In genomic region chr2:12175323-12175722, GRCh38 we compare ENCODE assay signal across 17 cellular contexts.
DNase-seq lines count a peak whose midpoint lies in the region; ATAC-seq, FAIRE-seq and TF ChIP-seq lines count a peak whose summit lies in the region.
"Had no signal": no experiment of that assay in that cellular context is flagged by ENCODE, and none has a peak within 500 bp of the region (broad histone marks: within the 10 kb centered on the region; RNA-seq: fewer than 3 reads in every experiment).

No MANE protein-coding gene starts in this region.

- no peaks in the 10 kb centered on the region for H3K9me3 ChIP-seq in OCI-LY1 (ENCODE audit: low read length)
- H3K9me3 ChIP-seq in K562 (replicated peaks; ENCODE audit: control insufficient read depth, insufficient read depth, low read depth, low read length), result no peaks in the 10 kb centered on the region
- H3K9me3 ChIP-seq: Caco-2 had no signal

- no peaks in the 10 kb centered on the region for H3K9me2 ChIP-seq in OCI-LY1 (ENCODE audit: low read depth, low read length)

- H3K4me1 Mint-ChIP-seq in activated naive CD4-positive, alpha-beta T cell treated with anti-CD3 and anti-CD28 coated beads, Interleukin-2, amount 10 ng/mL, durations not matched to agents 7 days and 5 days, result peaks cover 58% of the 10 kb centered on the region

- H3K79me2 ChIP-seq in OCI-LY1 (ENCODE audit: insufficient read depth, low read length), result no peaks in the 10 kb centered on the region
- H3K79me2 ChIP-seq in K562 (ENCODE audit: control insufficient read depth, insufficient read depth, low read length), result no peaks in the 10 kb centered on the region

- in situ Hi-C loops in K562 (cut with MboI), result no loop called here

- FAIRE-seq in K562 (lab: Jason Lieb, UNC), result no peak
- FAIRE-seq: GM12892 had no signal

- peaks cover 3% of the 10 kb centered on the region for H3K9me3 Mint-ChIP-seq in activated naive CD4-positive, alpha-beta T cell treated with anti-CD3 and anti-CD28 coated beads, Interleukin-2, amount 10 ng/mL, durations not matched to agents 7 days and 5 days
- H3K9me3 Mint-ChIP-seq: CD8-positive, alpha-beta T cell; H9 had no signal

- peaks cover 5% of the 10 kb centered on the region for H3K36me3 Mint-ChIP-seq in activated naive CD4-positive, alpha-beta T cell treated with anti-CD3 and anti-CD28 coated beads, Interleukin-2, amount 10 ng/mL, durations not matched to agents 7 days and 5 days
- H3K36me3 Mint-ChIP-seq: CD8-positive, alpha-beta T cell had no signal

- POLR2A ChIA-PET in K562 (lab: Yijun Ruan, JAX), result no interaction called here

- H3K27ac ChIP-seq in OCI-LY1 (ENCODE audit: low read depth, low read length, poor library complexity, severe bottlenecking) (peak overlapping the region; percentile 85), K562 (ENCODE audit: extremely low read depth, low read depth, low read length) (no peak overlapping the region)

- 55% methylated on average over 2 of the region's 2 CpGs for WGBS in K562 (ENCODE audit: insufficient coverage, low coverage, missing lambda C conversion rate)

- H3K27me3 ChIP-seq in OCI-LY1 (ENCODE audit: insufficient read depth, low read length), result no peaks in the 10 kb centered on the region
- no peaks in the 10 kb centered on the region for H3K27me3 ChIP-seq in K562 (ENCODE audit: control insufficient read depth in 2 of 2, insufficient read depth in 2 of 2, low read length in 2 of 2)

- TF ChIP-seq CTCF in OCI-LY1 (IDR thresholded peaks at IDR 0.05; ENCODE audit: low read length) (no peak), K562 (IDR thresholded peaks at IDR 0.05 in 2 of 3, conservative IDR thresholded peaks at IDR 0.05 in 1 of 3; ENCODE audit: insufficient read depth in 2 of 3, low read depth in 1 of 3, low read length in 3 of 3) (no peak)

- no peaks in the 10 kb centered on the region for H4K20me1 ChIP-seq in OCI-LY1 (ENCODE audit: insufficient read depth, low read length)
- H4K20me1 ChIP-seq in K562 (replicated peaks; ENCODE audit: control insufficient read depth, insufficient read depth, low read length), result no peaks in the 10 kb centered on the region

- TF ChIP-seq EP300 in K562 (IDR thresholded peaks at IDR 0.05; ENCODE audit: low read length), result no peak

- peak overlapping the region; percentile 24 for H3K27ac Mint-ChIP-seq in activated naive CD4-positive, alpha-beta T cell treated with anti-CD3 and anti-CD28 coated beads, Interleukin-2, amount 10 ng/mL, durations not matched to agents 7 days and 5 days
- H3K27ac Mint-ChIP-seq: H9 had no signal

- no peak for TF ChIP-seq RAD21 in K562 (CRISPR knock-in tag; conservative IDR thresholded peaks at IDR 0.05 in 1 of 2, IDR thresholded peaks at IDR 0.05 in 1 of 2)

- no peaks in the 10 kb centered on the region for H3K9me1 ChIP-seq in K562 (ENCODE audit: control insufficient read depth, insufficient read depth, low read length)

- ATAC-seq in K562 (no peak), GM21529 (IDR thresholded peaks at IDR 0.05; ENCODE audit: unreplicated experiment) (no peak)
- ATAC-seq: CD8-positive, alpha-beta T cell had no signal

- CTCF ChIA-PET in activated naive CD4-positive, alpha-beta T cell treated with anti-CD3 and anti-CD28 coated beads, Interleukin-2, amount 10 ng/mL, durations not matched to agents 7 days and 5 days (lab: Charles Lee), result no interaction called here
- CTCF ChIA-PET in K562 (lab: Yijun Ruan, JAX; ENCODE audit: low intra/inter-chr PET ratio), result no interaction called here

- TF ChIP-seq POLR2A in K562 (conservative IDR thresholded peaks at IDR 0.05), result no peak

- H3K4me3 ChIP-seq in OCI-LY1 (ENCODE audit: low read depth, low read length, poor library complexity, severe bottlenecking), result no peak overlapping the region
- H3K4me3 ChIP-seq in K562, result no peak overlapping the region

- intact Hi-C loops in K562 (cut with micrococcal nuclease), result loop anchor here (10.0 kb wide), 1 partner anchor 259 kb away; no protein-coding TSS in a partner anchor

- no TSS peak for BruUV-seq in K562 (replicated peaks; lab: Mats Ljungman, UMichigan)

- H3K4me2 ChIP-seq in OCI-LY1 (ENCODE audit: low read length) (no peak overlapping the region; the same call in 1 of the 2 replicates), K562 (ENCODE audit: insufficient read depth, low read length) (no peak overlapping the region)

- H3K36me3 ChIP-seq in OCI-LY1 (ENCODE audit: insufficient read depth, low read length) (no peaks in the 10 kb centered on the region), K562 (ENCODE audit: control insufficient read depth, insufficient read depth, low read length) (no peaks in the 10 kb centered on the region)

- H3K4me3 Mint-ChIP-seq in activated naive CD4-positive, alpha-beta T cell treated with anti-CD3 and anti-CD28 coated beads, Interleukin-2, amount 10 ng/mL, durations not matched to agents 7 days and 5 days, result no peak overlapping the region
- H3K4me3 Mint-ChIP-seq: CD8-positive, alpha-beta T cell; H9 had no signal

- H2AFZ ChIP-seq in OCI-LY1 (ENCODE audit: low read length), result peak overlapping the region; percentile 10; the same call in 1 of the 2 replicates
- no peak overlapping the region for H2AFZ ChIP-seq in K562 (ENCODE audit: low read depth, low read length)

- H3K4me1 ChIP-seq in OCI-LY1 (ENCODE audit: insufficient read depth, low read length, severe bottlenecking), result peaks cover 40% of the 10 kb centered on the region
- peaks cover 21 to 32% of the 10 kb centered on the region in 2 experiments for H3K4me1 ChIP-seq in K562 (replicated peaks in 1 of 2; ENCODE audit: control insufficient read depth in 2 of 2, insufficient read depth in 2 of 2, low read length in 2 of 2)
- H3K4me1 ChIP-seq: Caco-2 had no signal

- H3K9ac ChIP-seq in OCI-LY1 (ENCODE audit: low read length) (no peak overlapping the region), K562 (ENCODE audit: insufficient read depth in 1 of 2, low read depth in 2 of 2, low read length in 2 of 2) (no peak overlapping the region)

- no peak for DNase-seq in activated naive CD4-positive, alpha-beta T cell treated with anti-CD3 and anti-CD28 coated beads, Interleukin-2, amount 10 ng/mL, durations not matched to agents 7 days and 5 days
- no peak for DNase-seq in activated naive CD4-positive, alpha-beta T cell treated with anti-CD3 and anti-CD28 coated beads, Interleukin-2, amount 50 U/mL, for 16 hours
- no peak for DNase-seq in K562 (ENCODE audit: extremely low read depth in 1 of 4, low spot score in 3 of 4)
- no peak for DNase-seq in ecto neural progenitor cell (ENCODE audit: low spot score)
- DNase-seq in stimulated activated CD4-positive, alpha-beta T cell treated with anti-CD3 and anti-CD28 coated beads, Interleukin-4, amount 100 ng/mL, for 4 hours, result no peak
- DNase-seq: 8988T; AML-193; C1 segment of cervical spinal cord; Caco-2; CD8-positive, alpha-beta T cell; DND-41; GDM1; GOT3; H9 had no signal

- H3F3A ChIP-seq in OCI-LY1 (ENCODE audit: insufficient read depth, low read length), result 0 out of 2 replicates have a peak, but pooled peaks cover 4% of the 10 kb centered on the region

- no peaks in the 10 kb centered on the region for H3K27me3 Mint-ChIP-seq in activated naive CD4-positive, alpha-beta T cell treated with anti-CD3 and anti-CD28 coated beads, Interleukin-2, amount 10 ng/mL, durations not matched to agents 7 days and 5 days

TF ChIP-seq in K562, 482 proteins besides CTCF, POLR2A, EP300 and RAD21:
- peak; percentile 24 to 62; a peak in 3 of 4 replicates for TF ChIP-seq KDM1A (IDR thresholded peaks at IDR 0.05)
- peak; percentile 75 for TF ChIP-seq RBM25 (IDR thresholded peaks at IDR 0.05; ENCODE audit: low read depth, low read length, severe bottlenecking)
- no peak for TF ChIP-seq ARID2 (IDR thresholded peaks at IDR 0.05)
- 0 out of 2 replicates have a peak, but pooled peaks have one; percentile 17 for TF ChIP-seq ADNP (tag; IDR thresholded peaks at IDR 0.05)
- TF ChIP-seq HINFP (tag; conservative IDR thresholded peaks at IDR 0.05; ENCODE audit: low read depth), result 0 out of 2 replicates have a peak, but pooled peaks have one; percentile 15
- TF ChIP-seq BCOR (IDR thresholded peaks at IDR 0.05), result peak; percentile 82
